1 cellular context compared by ENCODE assay signal in the genomic region with DNA sequence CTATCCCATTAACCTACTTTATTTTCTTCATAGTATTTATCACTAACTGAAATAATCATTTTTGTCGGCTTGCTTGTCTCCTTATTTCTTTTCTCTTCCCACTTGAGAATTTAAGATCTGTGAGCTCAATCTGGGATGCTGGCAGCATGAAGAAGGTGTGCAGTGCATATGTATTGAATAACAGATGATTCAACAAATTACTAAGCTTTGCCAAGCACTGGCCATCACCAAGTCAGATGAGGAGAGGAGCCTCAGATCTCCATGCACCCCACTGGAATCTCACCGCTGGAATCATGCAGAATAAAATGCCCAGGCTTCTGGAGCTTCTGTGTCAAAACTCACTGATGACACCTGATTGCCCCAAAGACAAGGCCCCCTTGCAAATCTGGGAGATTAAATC.
TF ChIP-seq lines count a peak whose summit lies in the region.

No MANE protein-coding gene starts in this region.

TF ChIP-seq in IMR-90, 13 proteins besides CTCF, POLR2A, EP300 and RAD21:
- TF ChIP-seq SMC3 (IDR thresholded peaks at IDR 0.05; ENCODE audit: low read depth, low read length) (no peak), MAFK (IDR thresholded peaks at IDR 0.05; ENCODE audit: low read depth, low read length) (no peak), MXI1 (IDR thresholded peaks at IDR 0.05; ENCODE audit: borderline replicate concordance, low read depth, low read length) (no peak), FOS (IDR thresholded peaks at IDR 0.05; ENCODE audit: low read depth, low read length) (no peak), CHD1 (IDR thresholded peaks at IDR 0.05; ENCODE audit: low read depth, low read length) (no peak), MAZ (IDR thresholded peaks at IDR 0.05; ENCODE audit: borderline replicate concordance, low read depth, low read length) (no peak), CEBPB (IDR thresholded peaks at IDR 0.05; ENCODE audit: low read depth, low read length) (no peak), RFX5 (IDR thresholded peaks at IDR 0.05; ENCODE audit: low read depth, low read length) (no peak), NFE2L2 (IDR thresholded peaks at IDR 0.05; ENCODE audit: low read depth, low read length) (no peak), BHLHE40 (IDR thresholded peaks at IDR 0.05; ENCODE audit: low read depth, low read length) (no peak), RCOR1 (IDR thresholded peaks at IDR 0.05; ENCODE audit: insufficient replicate concordance, low read length) (no peak)
- TF ChIP-seq, protein P1, sequence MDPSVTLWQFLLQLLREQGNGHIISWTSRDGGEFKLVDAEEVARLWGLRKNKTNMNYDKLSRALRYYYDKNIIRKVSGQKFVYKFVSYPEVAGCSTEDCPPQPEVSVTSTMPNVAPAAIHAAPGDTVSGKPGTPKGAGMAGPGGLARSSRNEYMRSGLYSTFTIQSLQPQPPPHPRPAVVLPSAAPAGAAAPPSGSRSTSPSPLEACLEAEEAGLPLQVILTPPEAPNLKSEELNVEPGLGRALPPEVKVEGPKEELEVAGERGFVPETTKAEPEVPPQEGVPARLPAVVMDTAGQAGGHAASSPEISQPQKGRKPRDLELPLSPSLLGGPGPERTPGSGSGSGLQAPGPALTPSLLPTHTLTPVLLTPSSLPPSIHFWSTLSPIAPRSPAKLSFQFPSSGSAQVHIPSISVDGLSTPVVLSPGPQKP (IDR thresholded peaks at IDR 0.05; ENCODE audit: borderline replicate concordance, low read depth, low read length): no peak
- TF ChIP-seq, protein P2, sequence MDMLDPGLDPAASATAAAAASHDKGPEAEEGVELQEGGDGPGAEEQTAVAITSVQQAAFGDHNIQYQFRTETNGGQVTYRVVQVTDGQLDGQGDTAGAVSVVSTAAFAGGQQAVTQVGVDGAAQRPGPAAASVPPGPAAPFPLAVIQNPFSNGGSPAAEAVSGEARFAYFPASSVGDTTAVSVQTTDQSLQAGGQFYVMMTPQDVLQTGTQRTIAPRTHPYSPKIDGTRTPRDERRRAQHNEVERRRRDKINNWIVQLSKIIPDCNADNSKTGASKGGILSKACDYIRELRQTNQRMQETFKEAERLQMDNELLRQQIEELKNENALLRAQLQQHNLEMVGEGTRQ (IDR thresholded peaks at IDR 0.05; ENCODE audit: low read depth, low read length): no peak
